ENCODE assay signal across 8 cellular contexts in genomic region chr17:49575524-49576120, GRCh38. TPM values are rescaled to one million over a fixed set of nuclear protein-coding genes. Genes with fewer than 3 reads are reported as not detected.
DNase-seq lines count a peak whose midpoint lies in the region; ATAC-seq and TF ChIP-seq lines count a peak whose summit lies in the region.

TSS of gene NXPH3 (plus strand) at chr17:49575871. CDS start at chr17:49576220, 349 bp downstream.

- H3K9me3 Mint-ChIP-seq in nephron = no peaks in the 10 kb centered on the region

- H3K27me3 Mint-ChIP-seq in nephron (ENCODE audit: low read depth) = peaks cover 67% of the 10 kb centered on the region

- WGBS in esophagus muscularis mucosa = 1% methylated on average over 12 of the region's 78 CpGs

- TF ChIP-seq CTCF in esophagus muscularis mucosa (IDR thresholded peaks at IDR 0.05) (peak; percentile 69 to 92 (median 80)), nephron (IDR thresholded peaks at IDR 0.05; ENCODE audit: unreplicated experiment in 3 of 3) (peak; percentile 29 to 47 (median 36))

- peaks cover 4% of the 10 kb centered on the region for H3K4me1 Mint-ChIP-seq in nephron

- no peaks in the 10 kb centered on the region for H3K36me3 Mint-ChIP-seq in nephron (ENCODE audit: low read depth)

- no peak within 1 kb of the TSS for H3K27ac Mint-ChIP-seq in nephron

- ATAC-seq in HG02970 (IDR thresholded peaks at IDR 0.05; ENCODE audit: low FRiP score, unreplicated experiment) = no peak

- TF ChIP-seq POLR2A in esophagus muscularis mucosa (IDR thresholded peaks at IDR 0.05; ENCODE audit: low read depth) = no peak

- peaks cover 0 to 11% (median 0%) of the 10 kb centered on the region in 4 donors for H3K36me3 ChIP-seq in esophagus muscularis mucosa

- DNase-seq in NCI-H524 (lab: John Stamatoyannopoulos, UW) (peak; percentile 26 to 55), NCI-H524 treated with DMSO at 0.1 percent for 48 hours (lab: John Stamatoyannopoulos, UW) (no peak), NCI-H526 (lab: John Stamatoyannopoulos, UW) (peak; percentile 60 to 88), activated T-cell treated with anti-CD3 and anti-CD28 coated beads for 4 hours (peak; percentile 41), esophagus muscularis mucosa (ENCODE audit: extremely low spot score) (no peak), substantia nigra (lab: John Stamatoyannopoulos, UW) (peak in 13 of 49 donors; percentile 11 to 86 (median 28))

- H3K4me3 Mint-ChIP-seq in nephron = peak within 1 kb of the TSS; percentile 82 to 89 (median 87)

- H3K27ac ChIP-seq in esophagus muscularis mucosa (replicated peaks in 1 of 4) = peak within 1 kb of the TSS; percentile 84 to 91 (median 88)
- H3K27ac ChIP-seq in substantia nigra (ENCODE audit: low read depth, low read length, poor library complexity, severe bottlenecking) = peak within 1 kb of the TSS; percentile 19

- H3K4me3 ChIP-seq in esophagus muscularis mucosa = peak within 1 kb of the TSS; percentile 61 to 91 (median 86)

- no peaks in the 10 kb centered on the region for H3K9me3 ChIP-seq in esophagus muscularis mucosa

- no peaks in the 10 kb centered on the region for H3K27me3 ChIP-seq in esophagus muscularis mucosa

- TF ChIP-seq EP300 in esophagus muscularis mucosa (IDR thresholded peaks at IDR 0.05) = no peak

- H3K4me1 ChIP-seq in esophagus muscularis mucosa = peaks cover 25 to 60% (median 51%) of the 10 kb centered on the region in 4 donors

- intact Hi-C loops in esophagus muscularis mucosa (cut with DNase I) = loop anchor here (5.0 to 10.0 kb wide), 2 partner anchors 37 to 419 kb away; partner anchors contain the start of gene DLX3

RNA-seq across cellular contexts. Expression of gene NXPH3, which starts in this region (rescaled TPM):
- total RNA-seq in esophagus muscularis mucosa = 10 to 100 TPM; 12.6 to 37.8 (median 21.2) TPM

Comparison
In these comparisons a context has a peak if more than half of its experiments do, and no peak if none do; other contexts are left out.
1. DNase-seq: peak in NCI-H524 (2 of 2), NCI-H526 (2 of 2) and activated T-cell treated with anti-CD3 and anti-CD28 coated beads for 4 hours (single experiment); none in NCI-H524 treated with DMSO at 0.1 percent for 48 hours (single experiment) and esophagus muscularis mucosa (single experiment).